In the genomic region with DNA sequence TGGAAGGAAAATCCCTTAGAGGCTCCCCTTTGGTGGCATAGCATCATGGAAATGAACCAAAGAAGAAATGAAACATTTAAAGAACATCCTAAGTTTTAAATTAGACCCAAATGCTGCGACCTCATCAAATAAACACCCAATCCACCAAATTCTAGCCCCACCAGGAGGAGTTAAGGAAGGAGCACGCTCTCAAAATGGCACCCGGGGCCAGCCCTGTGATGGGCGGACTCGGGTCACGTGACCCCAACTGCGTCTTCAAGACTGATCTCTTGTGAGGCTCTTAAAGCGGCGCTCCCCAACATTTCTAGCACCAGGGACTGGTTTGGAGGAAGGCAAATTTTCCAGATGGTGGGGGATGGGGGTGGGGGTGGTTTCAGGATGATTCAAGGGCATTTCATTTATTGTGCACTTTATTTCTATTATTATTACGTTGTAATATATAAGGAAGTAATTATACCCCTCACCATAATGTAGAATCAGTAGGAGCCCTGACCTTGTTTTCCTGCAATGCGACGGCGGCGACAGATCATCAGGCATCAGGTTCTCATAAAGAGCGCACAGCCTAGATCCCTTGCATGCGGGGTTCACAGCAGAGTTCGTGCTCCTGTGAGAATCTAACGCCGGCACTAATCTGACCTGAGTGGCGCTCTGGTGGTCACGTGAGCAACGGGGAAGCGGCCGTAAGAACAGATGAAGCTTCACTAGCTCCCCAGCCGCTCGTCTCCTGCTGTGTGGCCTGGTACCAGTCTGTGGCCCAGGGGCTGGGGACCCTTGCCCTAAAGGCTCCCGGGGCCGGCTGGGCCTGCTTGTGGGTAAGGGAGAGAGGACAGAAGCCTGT, we compare ENCODE assay signal across 17 cellular contexts. TPM values are rescaled to one million over a fixed set of nuclear protein-coding genes. Genes with fewer than 3 reads are reported as not detected.
DNase-seq lines count a peak whose midpoint lies in the region; ATAC-seq and TF ChIP-seq lines count a peak whose summit lies in the region.
"Had no signal": no experiment of that assay in that cellular context is flagged by ENCODE, and none has a peak within 500 bp of the region (broad histone marks: within the 10 kb centered on the region; RNA-seq: fewer than 3 reads in every experiment).

No MANE protein-coding gene starts in this region.

- BruUV-seq in mammary epithelial cell (replicated peaks; lab: Mats Ljungman, UMichigan): no TSS peak

- no peaks in the 10 kb centered on the region for H4K20me1 ChIP-seq in mammary epithelial cell (ENCODE audit: insufficient read depth, low read length)

- ATAC-seq in GM21515 (IDR thresholded peaks at IDR 0.05; ENCODE audit: unreplicated experiment): no peak
- ATAC-seq: pancreas; stimulated activated naive CD8-positive, alpha-beta T cell treated with anti-CD3 and anti-CD28 coated beads, Interleukin-15, Interleukin-2, amounts not matched to agents 100 U/mL and 50 U/mL, for 24 hours had no signal

- H3K9me3 ChIP-seq in mammary epithelial cell (replicated peaks; ENCODE audit: insufficient read depth, low read length): peaks cover 2% of the 10 kb centered on the region
- H3K9me3 ChIP-seq: mucosa of descending colon, pancreas had no signal

- no peak for TF ChIP-seq CTCF in mammary epithelial cell (conservative IDR thresholded peaks at IDR 0.05 in 1 of 2, IDR thresholded peaks at IDR 0.05 in 1 of 2; ENCODE audit: extremely low read depth in 1 of 2, insufficient read depth in 1 of 2, low read depth in 1 of 2, low read length in 2 of 2)

- DNase-seq in CD1c-positive myeloid dendritic cell (ENCODE audit: extremely low spot score) (peak; percentile 3), KG1 (lab: John Stamatoyannopoulos, UW) (peak; percentile 85), NOMO-1 (lab: John Stamatoyannopoulos, UW; ENCODE audit: unreplicated experiment in 2 of 2) (peak; percentile 33 to 35), mammary epithelial cell (no peak), amniotic stem cell (lab: John Stamatoyannopoulos, UW) (no peak), RKO (ENCODE audit: low spot score) (no peak)
- no peak for DNase-seq in activated CD4-positive, alpha-beta T cell treated with anti-CD3 and anti-CD28 coated beads for 1 hour
- DNase-seq: activated naive CD4-positive, alpha-beta T cell treated with anti-CD3 and anti-CD28 coated beads, Interleukin-2, amount 10 ng/mL, durations not matched to agents 7 days and 5 days; DND-41; NCI-H526; pancreas; stimulated activated naive CD8-positive, alpha-beta T cell treated with anti-CD3 and anti-CD28 coated beads, Interleukin-15, Interleukin-2, amounts not matched to agents 100 U/mL and 50 U/mL, for 24 hours had no signal

- H3K4me3 ChIP-seq in mammary epithelial cell (replicated peaks in 1 of 3; ENCODE audit: insufficient read depth in 1 of 3, low read depth in 2 of 3, low read length in 3 of 3): no peak overlapping the region
- H3K4me3 ChIP-seq: mucosa of descending colon, pancreas, SK-N-MC, smooth muscle cell had no signal

- no peaks in the 10 kb centered on the region for H3K27me3 ChIP-seq in mammary epithelial cell (ENCODE audit: insufficient read depth, low read length)
- H3K27me3 ChIP-seq: pancreas had no signal

- dilution Hi-C loops in mammary epithelial cell (cut with HindIII; ENCODE audit: low sequenced_read_pairs): no loop called here

- no peak overlapping the region for H3K9ac ChIP-seq in mammary epithelial cell (ENCODE audit: insufficient read depth, low read length)

- 68% methylated on average over 24 of the region's 28 CpGs for WGBS in mammary epithelial cell (ENCODE audit: low coverage, missing lambda C conversion rate)

- H3K27ac ChIP-seq in mammary epithelial cell (ENCODE audit: insufficient read depth, low read depth, low read length): no peak overlapping the region
- H3K27ac ChIP-seq: pancreas, SK-N-MC had no signal

- H3K79me2 ChIP-seq in mammary epithelial cell (ENCODE audit: insufficient read depth, low read length): no peaks in the 10 kb centered on the region

- in situ Hi-C loops in mammary epithelial cell (cut with MboI; ENCODE audit: low sequenced_read_pairs in 2 of 2): no loop called here

- CTCF ChIA-PET in mammary epithelial cell (lab: Charles Lee; ENCODE audit: low non-redundant PET): no interaction called here

- peaks cover 4% of the 10 kb centered on the region for H3K4me1 ChIP-seq in mammary epithelial cell (ENCODE audit: insufficient read depth, low read length)
- H3K4me1 ChIP-seq: pancreas had no signal

- intact Hi-C loops in mammary epithelial cell (cut with micrococcal nuclease): no loop called here

- H3K36me3 ChIP-seq in mammary epithelial cell (ENCODE audit: insufficient read depth, low read length): no peaks in the 10 kb centered on the region
- H3K36me3 ChIP-seq: pancreas had no signal

- H2AFZ ChIP-seq in mammary epithelial cell (ENCODE audit: low read depth, low read length): peak overlapping the region; percentile 40

- H3K4me2 ChIP-seq in mammary epithelial cell (ENCODE audit: insufficient read depth, low read depth, low read length): no peak overlapping the region
- H3K4me2 ChIP-seq: smooth muscle cell had no signal

RNA-seq across cellular contexts. Expression of gene SLC22A11, which starts 55.3 kb away (rescaled TPM):
- total RNA-seq in mammary epithelial cell: not detected
- not detected for polyA plus RNA-seq in mammary epithelial cell
- not detected for polyA minus RNA-seq in mammary epithelial cell
- total RNA-seq: fibroblast of lung, smooth muscle cell had no signal
- polyA plus RNA-seq: fibroblast of lung, smooth muscle cell had no signal

Comparison
In these comparisons a context has a peak if more than half of its experiments do, and no peak if none do; other contexts are left out.
1. DNase-seq: peak in CD1c-positive myeloid dendritic cell (single experiment), KG1 (single experiment) and NOMO-1 (2 of 2); none in mammary epithelial cell (single experiment), activated CD4-positive, alpha-beta T cell treated with anti-CD3 and anti-CD28 coated beads for 1 hour (single experiment), amniotic stem cell (single experiment) and RKO (single experiment).